ENCODE assay signal across 1 cellular context in genomic region chr17:42051013-42051400, GRCh38.
TF ChIP-seq lines count a peak whose summit lies in the region.

No MANE protein-coding gene starts in this region.

TF ChIP-seq in HCT116, 20 proteins besides CTCF, POLR2A, EP300 and RAD21 (continued from another document):
- TF ChIP-seq ZBTB33 (IDR thresholded peaks at IDR 0.05; ENCODE audit: extremely low read depth, insufficient replicate concordance, low read length) = no peak
- no peak for TF ChIP-seq EZH2phosphoT487 (IDR thresholded peaks at IDR 0.05; ENCODE audit: borderline replicate concordance)
- TF ChIP-seq EZH2 (IDR thresholded peaks at IDR 0.05) = no peak
